In the genomic region with DNA sequence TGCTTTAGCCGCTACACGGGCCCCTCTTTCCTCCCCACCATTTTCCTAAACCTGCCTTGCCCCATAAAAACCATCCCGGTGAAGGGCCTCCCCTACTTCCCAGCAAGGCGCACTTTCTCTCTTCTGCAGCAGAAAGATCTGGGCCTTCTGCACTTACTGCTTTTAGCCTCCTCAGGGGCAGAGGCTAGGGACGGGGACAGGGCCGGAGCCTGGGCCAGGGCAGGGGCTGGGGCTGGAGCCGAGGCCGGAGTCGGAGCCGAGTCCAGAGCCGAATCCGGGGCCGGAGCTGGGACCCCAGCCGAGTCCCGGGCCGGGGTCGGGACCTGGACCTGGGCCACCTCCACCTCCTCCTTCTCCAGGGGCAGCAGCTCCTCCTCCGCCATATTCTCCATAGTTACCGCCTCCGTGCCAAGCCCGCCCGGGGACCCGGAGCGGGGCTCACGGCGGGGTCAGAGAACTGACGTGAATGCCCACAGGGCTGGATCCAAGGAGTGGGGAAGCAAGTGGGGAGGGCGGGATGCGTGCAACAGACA, we compare ENCODE assay signal across 8 cellular contexts. TPM values are rescaled to one million over a fixed set of nuclear protein-coding genes. Genes with fewer than 3 reads are reported as not detected.
DNase-seq lines count a peak whose midpoint lies in the region; ATAC-seq and TF ChIP-seq lines count a peak whose summit lies in the region.

No MANE protein-coding gene starts in this region.

- H3K9me3 ChIP-seq in CD4-positive, alpha-beta memory T cell (ENCODE audit: control insufficient read depth in 1 of 2, low read length in 2 of 2) = no peaks in the 10 kb centered on the region
- H3K9me3 ChIP-seq in SU-DHL-6 (ENCODE audit: insufficient read depth, low read length) = no peaks in the 10 kb centered on the region
- no peaks in the 10 kb centered on the region for H3K9me3 ChIP-seq in neural cell (ENCODE audit: low read length)

- H3K4me2 ChIP-seq in SU-DHL-6 (ENCODE audit: low read depth, low read length, poor library complexity, severe bottlenecking) (peak overlapping the region; percentile 87), neural cell (ENCODE audit: low read length) (peak overlapping the region; percentile 86)

- peak overlapping the region; percentile 98 to 100 (median 99) for H3K27ac Mint-ChIP-seq in CD4-positive, alpha-beta memory T cell

- H3K27me3 Mint-ChIP-seq in CD4-positive, alpha-beta memory T cell = no peaks in the 10 kb centered on the region

- peaks cover 0 to 2% (median 0%) of the 10 kb centered on the region in 8 donors for H3K9me3 Mint-ChIP-seq in CD4-positive, alpha-beta memory T cell

- H3K27me3 ChIP-seq in CD4-positive, alpha-beta memory T cell (ENCODE audit: insufficient read depth, low read length) = no peaks in the 10 kb centered on the region
- H3K27me3 ChIP-seq in SU-DHL-6 (ENCODE audit: low read length) (no peaks in the 10 kb centered on the region), neural cell (ENCODE audit: insufficient read depth, low read depth, low read length) (no peaks in the 10 kb centered on the region)

- peak overlapping the region; percentile 97 for H3K27ac ChIP-seq in CD4-positive, alpha-beta memory T cell (ENCODE audit: low read depth, low read length)
- H3K27ac ChIP-seq in SU-DHL-6 (ENCODE audit: low read depth, low read length) = peak overlapping the region; percentile 51
- peak overlapping the region; percentile 98 for H3K27ac ChIP-seq in neural cell (ENCODE audit: low read length)

- no peak for TF ChIP-seq EP300 in neural cell (conservative IDR thresholded peaks at IDR 0.05; ENCODE audit: poor library complexity, severe bottlenecking)

- H3K9me2 ChIP-seq in SU-DHL-6 (replicated peaks; ENCODE audit: insufficient read depth, low read length) (no peaks in the 10 kb centered on the region), neural cell (ENCODE audit: insufficient read depth, low read length) (no peaks in the 10 kb centered on the region)

- peaks cover 13 to 23% of the 10 kb centered on the region in 2 donors for H3K36me3 Mint-ChIP-seq in CD4-positive, alpha-beta memory T cell

- H3K4me3 Mint-ChIP-seq in CD4-positive, alpha-beta memory T cell = peak overlapping the region; percentile 98 to 100 (median 99)

- H3K4me1 ChIP-seq in CD4-positive, alpha-beta memory T cell (ENCODE audit: insufficient read depth, low read length) = peaks cover 30% of the 10 kb centered on the region

- POLR2A ChIA-PET in CD4-positive, alpha-beta memory T cell (lab: Charles Lee; ENCODE audit: partially characterized antibody) = interaction anchor here (0.7 to 4.7 kb wide), 18 partner anchors 14 to 1219 kb away, joined by 3 to 45 read pairs (median 4); partner anchors contain the start of genes EDEM3, IVNS1ABP, NIBAN1 and ODR4
- POLR2A ChIA-PET in GM10248 (lab: Yijun Ruan, JAX) = no interaction called here

- ATAC-seq in GM19043 (IDR thresholded peaks at IDR 0.05; ENCODE audit: low read depth, unreplicated experiment) = peak; percentile 17
- ATAC-seq in HG03175 (IDR thresholded peaks at IDR 0.05; ENCODE audit: unreplicated experiment) = peak; percentile 26
- peak; percentile 32 for ATAC-seq in esophagus mucosa

- no peak for DNase-seq in CD4-positive, alpha-beta memory T cell
- DNase-seq in GM10248 (ENCODE audit: extremely low spot score) = no peak
- no peak for DNase-seq in AG20443 (ENCODE audit: low spot score)

- TF ChIP-seq CTCF in SU-DHL-6 (IDR thresholded peaks at IDR 0.05; ENCODE audit: insufficient read depth, low read length, poor library complexity, severe bottlenecking) (no peak), neural cell (IDR thresholded peaks at IDR 0.05; ENCODE audit: poor library complexity, severe bottlenecking) (no peak), GM10248 (IDR thresholded peaks at IDR 0.05; ENCODE audit: control extremely low read depth, extremely low read depth, low read depth, missing control alignments) (no peak)

- H3K4me1 Mint-ChIP-seq in CD4-positive, alpha-beta memory T cell = peaks cover 24 to 54% (median 40%) of the 10 kb centered on the region in 4 donors

- H3K9ac ChIP-seq in SU-DHL-6 (ENCODE audit: low read length) = peak overlapping the region; percentile 78
- H3K9ac ChIP-seq in neural cell (ENCODE audit: low read length) = peak overlapping the region; percentile 97

- CTCF ChIA-PET in CD4-positive, alpha-beta memory T cell (lab: Charles Lee; ENCODE audit: partially characterized antibody) = interaction anchor here (1.3 to 2.8 kb wide), 3 partner anchors 13 to 514 kb away, joined by 5 to 15 read pairs (median 5); no protein-coding TSS in a partner anchor
- CTCF ChIA-PET in GM10248 (lab: Yijun Ruan, JAX) = interaction anchor here (1.2 to 6.8 kb wide), 5 partner anchors 11 to 525 kb away, joined by 3 to 66 read pairs (median 4); no protein-coding TSS in a partner anchor

- peak overlapping the region; percentile 61 to 88 for H3K4me3 ChIP-seq in CD4-positive, alpha-beta memory T cell (ENCODE audit: low read length in 2 of 2)
- H3K4me3 ChIP-seq in SU-DHL-6 (ENCODE audit: insufficient read depth, low read length, poor library complexity, severe bottlenecking) (peak overlapping the region; percentile 79), neural cell (ENCODE audit: low read length) (peak overlapping the region; percentile 80)

- no peaks in the 10 kb centered on the region for H3F3A ChIP-seq in SU-DHL-6 (ENCODE audit: insufficient read depth)
- H3F3A ChIP-seq in neural cell (ENCODE audit: insufficient read depth, low read length, poor library complexity, severe bottlenecking) = no peaks in the 10 kb centered on the region

- no peaks in the 10 kb centered on the region for H4K20me1 ChIP-seq in SU-DHL-6 (ENCODE audit: low read depth, low read length)
- no peaks in the 10 kb centered on the region for H4K20me1 ChIP-seq in neural cell (ENCODE audit: insufficient read depth)

- TF ChIP-seq RAD21 in neural cell (conservative IDR thresholded peaks at IDR 0.05) = no peak

- no peaks in the 10 kb centered on the region for H3K36me3 ChIP-seq in CD4-positive, alpha-beta memory T cell (ENCODE audit: insufficient read depth, low read length)
- no peaks in the 10 kb centered on the region for H3K36me3 ChIP-seq in SU-DHL-6 (ENCODE audit: low read length)
- H3K36me3 ChIP-seq in neural cell (ENCODE audit: insufficient read depth, low read length) = no peaks in the 10 kb centered on the region

- peak overlapping the region; percentile 70 for H2AFZ ChIP-seq in SU-DHL-6 (ENCODE audit: low read depth, low read length, severe bottlenecking)
- H2AFZ ChIP-seq in neural cell (ENCODE audit: low read depth, low read length) = peak overlapping the region; percentile 79

- intact Hi-C loops in CD4-positive, alpha-beta memory T cell (cut with micrococcal nuclease) = loop anchor here (1.0 to 5.0 kb wide), 6 partner anchors 82 to 538 kb away; partner anchors contain the start of gene NIBAN1

- H3K79me2 ChIP-seq in SU-DHL-6 (ENCODE audit: insufficient read depth, low read length) (no peaks in the 10 kb centered on the region; the same call in 1 of the 2 replicates), neural cell (replicated peaks; ENCODE audit: insufficient read depth, low read length) (peaks cover 29% of the 10 kb centered on the region)

TF ChIP-seq in neural cell, 6 proteins besides CTCF, POLR2A, EP300 and RAD21:
- peak; percentile 79 for TF ChIP-seq REST (IDR thresholded peaks at IDR 0.05; ENCODE audit: borderline replicate concordance)
- TF ChIP-seq EZH2 (IDR thresholded peaks at IDR 0.05; ENCODE audit: borderline replicate concordance, insufficient read depth, low read length, poor library complexity, severe bottlenecking) = no peak
- TF ChIP-seq TAF1 (IDR thresholded peaks at IDR 0.05; ENCODE audit: low read depth) = peak; percentile 64

RNA-seq across cellular contexts. Expression of gene TRMT1L, which starts 0.4 kb away (rescaled TPM):
- total RNA-seq in CD4-positive, alpha-beta memory T cell = 10 to 100 TPM; 31.7 to 33.9 TPM
- 10 to 100 TPM in 1 of 2 donors, 1 to 10 TPM in 1; 7.1 to 23.1 TPM for polyA plus RNA-seq in CD4-positive, alpha-beta memory T cell
- total RNA-seq in esophagus mucosa = 13.5 TPM
- 9.1 and 9.7 TPM in 2 replicates for polyA plus RNA-seq in neural cell
- polyA minus RNA-seq in neural cell = 28.0 and 39.1 TPM in 2 replicates

RNA-seq across cellular contexts. Expression of gene SWT1, which starts 0.6 kb away (rescaled TPM):
- 10 to 100 TPM in 1 of 2 experiments, 1 to 10 TPM in 1; 9.7 to 10.6 TPM for total RNA-seq in CD4-positive, alpha-beta memory T cell
- 1 to 10 TPM; 5.8 to 6.0 TPM for polyA plus RNA-seq in CD4-positive, alpha-beta memory T cell
- 2.4 TPM for total RNA-seq in esophagus mucosa
- 9.1 and 9.3 TPM in 2 replicates for polyA plus RNA-seq in neural cell
- 34.8 and 37.7 TPM in 2 replicates for polyA minus RNA-seq in neural cell
